16 cellular contexts compared by ENCODE assay signal in the genomic region with DNA sequence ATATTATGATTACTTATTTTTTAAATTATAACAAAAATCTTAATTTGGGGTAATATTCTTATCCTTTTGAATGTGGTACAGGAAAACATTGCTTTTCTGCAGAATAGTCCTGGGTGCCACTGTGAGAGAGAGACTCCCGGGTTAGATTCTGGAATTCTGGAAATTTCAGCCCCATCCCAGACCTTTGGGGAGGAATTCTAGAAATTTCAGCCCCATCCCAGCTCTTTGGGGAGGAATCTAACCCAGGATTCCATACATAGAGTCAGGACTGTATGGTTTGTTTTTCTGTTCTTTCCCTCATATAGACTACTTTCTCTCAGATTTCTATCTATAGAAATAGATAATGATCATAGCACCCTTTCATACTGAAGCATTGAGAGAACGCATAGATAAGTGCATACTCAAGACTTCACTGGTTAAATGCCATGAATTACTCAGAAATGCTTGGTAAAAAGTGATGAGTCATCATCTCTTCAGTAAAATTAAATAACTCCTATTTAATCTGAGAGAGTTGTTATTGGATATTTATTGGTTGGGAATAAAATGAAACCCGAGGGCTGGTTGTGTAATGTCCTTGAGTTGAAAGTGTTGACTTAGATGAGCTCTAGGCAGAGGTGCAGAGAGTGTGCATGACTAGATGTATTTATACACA. TPM values are rescaled to one million over a fixed set of nuclear protein-coding genes. Genes with fewer than 3 reads are reported as not detected.
DNase-seq lines count a peak whose midpoint lies in the region; TF ChIP-seq lines count a peak whose summit lies in the region.
"Had no signal": no experiment of that assay in that cellular context is flagged by ENCODE, and none has a peak within 500 bp of the region (broad histone marks: within the 10 kb centered on the region; RNA-seq: fewer than 3 reads in every experiment).

No MANE protein-coding gene starts in this region.

- 70% methylated on average over 3 of the region's 3 CpGs for WGBS in tibial nerve, 2 donors

- no peak for TF ChIP-seq CTCF in neural crest cell (conservative IDR thresholded peaks at IDR 0.05)
- no peak for TF ChIP-seq CTCF in tibial nerve (IDR thresholded peaks at IDR 0.05)

- peaks cover 6% of the 10 kb centered on the region for H3K9me3 Mint-ChIP-seq in neural crest cell
- H3K9me3 Mint-ChIP-seq: activated naive CD4-positive, alpha-beta T cell treated with anti-CD3 and anti-CD28 coated beads, Interleukin-2, amount 50 U/mL, for 72 hours; activated T-cell treated with anti-CD3 and anti-CD28 coated beads, Interleukin-2, amount 50 U/mL, for 4 hours had no signal

- peaks cover 0 to 62% (median 0%) of the 10 kb centered on the region in 3 donors for H3K36me3 ChIP-seq in tibial nerve

- H3K27me3 Mint-ChIP-seq in neural crest cell (ENCODE audit: low read depth): no peaks in the 10 kb centered on the region

- TF ChIP-seq EP300 in tibial nerve (IDR thresholded peaks at IDR 0.05): no peak

- DNase-seq in ELR (ENCODE audit: low read depth) (peak; percentile 76), LHCN-M2 (ENCODE audit: low read depth) (peak; percentile 41), dedifferentiated amniotic fluid mesenchymal stem cell (ENCODE audit: extremely low spot score) (peak; percentile 46), neural crest cell (ENCODE audit: low read depth, low spot score) (no peak), NCI-H1105 treated with DMSO at 0.1 percent for 48 hours (lab: John Stamatoyannopoulos, UW) (no peak), dermis blood vessel endothelial cell (no peak), tibial nerve (ENCODE audit: low spot score in 2 of 2) (no peak)
- DNase-seq: activated CD4-positive, alpha-beta T cell treated with anti-CD3 and anti-CD28 coated beads, Interleukin-2, amount 50 U/mL, for 48 hours; activated T-cell treated with anti-CD3 and anti-CD28 coated beads, Interleukin-2, amount 50 U/mL, for 4 hours; NCI-H1105; NCI-H82; stimulated activated CD4-positive, alpha-beta T cell treated with anti-CD3 and anti-CD28 coated beads, Interleukin-4, amount 100 ng/mL, for 24 hours; stimulated activated CD8-positive, alpha-beta memory T cell treated with anti-CD3 and anti-CD28 coated beads, Interleukin-4, amount 100 ng/mL, for 48 hours had no signal

- no peaks in the 10 kb centered on the region for H3K9me3 ChIP-seq in tibial nerve
- H3K9me3 ChIP-seq: thoracic aorta had no signal

- H3K4me1 Mint-ChIP-seq in neural crest cell: peaks cover 13% of the 10 kb centered on the region

- no peak overlapping the region for H3K27ac ChIP-seq in tibial nerve
- H3K27ac ChIP-seq: KMS-11, thoracic aorta had no signal

- no peaks in the 10 kb centered on the region for H3K27me3 ChIP-seq in tibial nerve

- TF ChIP-seq POLR2A in tibial nerve (IDR thresholded peaks at IDR 0.05): no peak

- peak overlapping the region; percentile 69 for H3K27ac Mint-ChIP-seq in neural crest cell (ENCODE audit: unreplicated experiment)
- H3K27ac Mint-ChIP-seq: activated naive CD4-positive, alpha-beta T cell treated with anti-CD3 and anti-CD28 coated beads, Interleukin-2, amount 50 U/mL, for 72 hours had no signal

- H3K4me3 ChIP-seq in tibial nerve: no peak overlapping the region
- H3K4me3 ChIP-seq: thoracic aorta had no signal

- no peak overlapping the region for H3K4me3 Mint-ChIP-seq in neural crest cell
- H3K4me3 Mint-ChIP-seq: activated T-cell treated with anti-CD3 and anti-CD28 coated beads, Interleukin-2, amount 50 U/mL, for 4 hours had no signal

- H3K36me3 Mint-ChIP-seq in neural crest cell (ENCODE audit: low read depth): peaks cover 35% of the 10 kb centered on the region

- peaks cover 0 to 30% (median 11%) of the 10 kb centered on the region in 4 donors for H3K4me1 ChIP-seq in tibial nerve

RNA-seq across cellular contexts. Expression of gene EIF2AK4, which starts 8.3 kb away (rescaled TPM):
- total RNA-seq in LHCN-M2 (2014; rRNA removed) (83.7 and 94.0 TPM in 2 replicates), neural crest cell (52.1 and 53.0 TPM in 2 replicates), dermis blood vessel endothelial cell (49.9 and 56.8 TPM in 2 replicates), tibial nerve (10 to 100 TPM; 42.3 to 58.8 (median 54.1) TPM)
- 43.4 TPM for polyA plus RNA-seq in LHCN-M2 (2012)

RNA-seq across cellular contexts. Expression of gene GPR176, which starts 22.2 kb away (rescaled TPM):
- total RNA-seq in LHCN-M2 (2014; rRNA removed): 51.9 and 53.3 TPM in 2 replicates
- 88.2 TPM for polyA plus RNA-seq in LHCN-M2 (2012)
- total RNA-seq in neural crest cell: 3.7 and 4.2 TPM in 2 replicates
- 12.6 and 14.0 TPM in 2 replicates for total RNA-seq in dermis blood vessel endothelial cell
- total RNA-seq in tibial nerve: 10 to 100 TPM in 2 of 4 donors, 1 to 10 TPM in 2; 2.4 to 18.6 (median 9.1) TPM

Comparison
In these comparisons a context has a peak if more than half of its experiments do, and no peak if none do; other contexts are left out.
1. DNase-seq: peak in ELR (single experiment), LHCN-M2 (single experiment) and dedifferentiated amniotic fluid mesenchymal stem cell (single experiment); none in neural crest cell (single experiment), NCI-H1105 treated with DMSO at 0.1 percent for 48 hours (single experiment), dermis blood vessel endothelial cell (single experiment) and tibial nerve (0 of 2).